22 cellular contexts compared by ENCODE assay signal in the genomic region with DNA sequence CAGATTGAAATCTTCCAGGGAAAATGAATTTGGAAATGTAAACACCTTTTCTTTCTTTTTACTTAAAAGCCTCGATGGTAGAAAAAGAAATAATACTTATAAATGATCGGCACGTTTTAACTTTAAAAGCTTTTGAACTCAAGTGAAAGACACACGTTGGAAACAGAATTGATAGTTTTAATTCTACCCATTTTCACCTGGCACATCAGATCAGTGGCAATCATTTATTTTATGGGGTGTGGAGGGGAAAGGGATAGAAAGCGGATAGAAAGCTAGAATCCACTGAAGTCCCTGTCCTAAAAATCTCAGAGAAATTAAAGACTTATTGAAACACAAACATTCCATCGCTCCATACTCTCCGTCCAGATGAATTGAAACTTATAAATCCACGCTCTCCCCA. TPM values are rescaled to one million over a fixed set of nuclear protein-coding genes. Genes with fewer than 3 reads are reported as not detected.
A peak's percentile ranks its signal among the peaks of the same experiment; 100 is the strongest.
DNase-seq lines count a peak whose midpoint lies in the region; ATAC-seq, FAIRE-seq and TF ChIP-seq lines count a peak whose summit lies in the region.
"Had no signal": no experiment of that assay in that cellular context is flagged by ENCODE, and none has a peak within 500 bp of the region (broad histone marks: within the 10 kb centered on the region; RNA-seq: fewer than 3 reads in every experiment).

No MANE protein-coding gene starts in this region.

- H3K79me2 ChIP-seq in GM23338 (replicated peaks; ENCODE audit: insufficient read depth) (no peaks in the 10 kb centered on the region), PC-9 (ENCODE audit: low read depth) (peaks cover 4% of the 10 kb centered on the region)

- H3K27me3 ChIP-seq in GM23338 (ENCODE audit: insufficient read depth) (peaks cover 95% of the 10 kb centered on the region), adrenal gland (no peaks in the 10 kb centered on the region), rectal smooth muscle tissue (ENCODE audit: control insufficient read depth, insufficient read depth, low read length) (peaks cover 18% of the 10 kb centered on the region), PC-9 (ENCODE audit: insufficient read depth, low read depth) (no peaks in the 10 kb centered on the region), lower lobe of right lung (ENCODE audit: low read depth) (peaks cover 86% of the 10 kb centered on the region)

- no peak overlapping the region for H3K27ac ChIP-seq in GM23338 (ENCODE audit: low read depth)
- peak overlapping the region; percentile 85 to 98 (median 98) for H3K27ac ChIP-seq in adrenal gland
- peak overlapping the region; percentile 99 for H3K27ac ChIP-seq in rectal smooth muscle tissue (ENCODE audit: low read depth, low read length)
- no peak overlapping the region for H3K27ac ChIP-seq in PC-9
- H3K27ac ChIP-seq in lower lobe of right lung: no peak overlapping the region
- H3K27ac ChIP-seq: BLaER1 treated with 17β-estradiol and CSF1 and Interleukin-3, amounts not matched to agents 10 nM and 100 nM; neutrophil; upper lobe of right lung had no signal

- CTCF ChIA-PET in PC-9 (lab: Charles Lee): no interaction called here

- DNase-seq in GM23338 (ENCODE audit: low spot score) (no peak), adrenal gland (no peak), PC-9 (no peak), lower lobe of right lung (no peak)
- DNase-seq in activated naive CD4-positive, alpha-beta T cell (lab: John Stamatoyannopoulos, UW): no peak
- DNase-seq in stimulated activated CD4-positive, alpha-beta T cell treated with anti-CD3 and anti-CD28 coated beads, Interleukin-4, amount 100 ng/mL, for 4 hours: no peak
- DNase-seq: ACHN; activated CD4-positive, alpha-beta memory T cell treated with anti-CD3 and anti-CD28 coated beads, Interleukin-2, amount 10 ng/mL, durations not matched to agents 7 days and 5 days; activated T-cell treated with anti-CD3 and anti-CD28 coated beads, Interleukin-2, amount 50 U/mL, for 1 hour; aorta; effector memory CD8-positive, alpha-beta T cell; KG1; left cardiac atrium; NCI-H1694; stimulated activated CD4-positive, alpha-beta T cell treated with anti-CD3 and anti-CD28 coated beads, Interleukin-2, amount 100 ng/mL, for 48 hours; stimulated activated naive CD8-positive, alpha-beta T cell treated with anti-CD3 and anti-CD28 coated beads, Interleukin-15, Interleukin-2, amounts not matched to agents 100 U/mL and 50 U/mL, for 24 hours; T-helper 9 cell; upper lobe of right lung had no signal

- H3K36me3 ChIP-seq in GM23338 (ENCODE audit: insufficient read depth) (no peaks in the 10 kb centered on the region), adrenal gland (replicated peaks in 1 of 2) (no peaks in the 10 kb centered on the region), rectal smooth muscle tissue (ENCODE audit: control insufficient read depth, insufficient read depth, low read length) (no peaks in the 10 kb centered on the region), PC-9 (ENCODE audit: low read depth) (no peaks in the 10 kb centered on the region), lower lobe of right lung (no peaks in the 10 kb centered on the region)
- H3K36me3 ChIP-seq: BLaER1 treated with 17β-estradiol and CSF1 and Interleukin-3, amounts not matched to agents 10 nM and 100 nM; neutrophil; upper lobe of right lung had no signal

- TF ChIP-seq POLR2A in adrenal gland (IDR thresholded peaks at IDR 0.05): no peak

- H3K4me2 ChIP-seq in GM23338 (peak overlapping the region; percentile 86; the same call in 1 of the 2 replicates), PC-9 (no peak overlapping the region)
- H3K4me2 ChIP-seq: BLaER1 treated with 17β-estradiol and CSF1 and Interleukin-3, amounts not matched to agents 10 nM and 100 nM had no signal

- H4K20me1 ChIP-seq in GM23338 (replicated peaks; ENCODE audit: insufficient read depth): no peaks in the 10 kb centered on the region; the same call in 1 of the 2 replicates
- no peaks in the 10 kb centered on the region for H4K20me1 ChIP-seq in PC-9 (ENCODE audit: insufficient read depth)
- H4K20me1 ChIP-seq: BLaER1 treated with 17β-estradiol and CSF1 and Interleukin-3, amounts not matched to agents 10 nM and 100 nM had no signal

- H3K4me1 ChIP-seq in GM23338 (ENCODE audit: insufficient read depth) (peaks cover 78% of the 10 kb centered on the region), adrenal gland (replicated peaks in 1 of 2) (peaks cover 4 to 26% of the 10 kb centered on the region in 2 donors), rectal smooth muscle tissue (ENCODE audit: control insufficient read depth, insufficient read depth, low read length) (peaks cover 16% of the 10 kb centered on the region), PC-9 (replicated peaks; ENCODE audit: insufficient read depth) (no peaks in the 10 kb centered on the region), lower lobe of right lung (peaks cover 14% of the 10 kb centered on the region)
- H3K4me1 ChIP-seq: BLaER1 treated with 17β-estradiol and CSF1 and Interleukin-3, amounts not matched to agents 10 nM and 100 nM; upper lobe of right lung had no signal

- peak; percentile 93 for FAIRE-seq in islet of Langerhans (lab: Jason Lieb, UNC)

- H3K9me3 Mint-ChIP-seq in GM23338: no peaks in the 10 kb centered on the region; the same call in 2 of the 3 replicates
- H3K9me3 Mint-ChIP-seq: activated CD4-positive, alpha-beta memory T cell treated with anti-CD3 and anti-CD28 coated beads, Interleukin-2, amount 10 ng/mL, durations not matched to agents 7 days and 5 days had no signal

- intact Hi-C loops in adrenal gland (cut with DNase I): loop anchor here in 1 of 2 donors (10.0 kb wide), 1 partner anchor 224 kb away; no protein-coding TSS in a partner anchor
- intact Hi-C loops in PC-9 (cut with micrococcal nuclease; ENCODE audit: unreplicated experiment): loop anchor here (10.0 kb wide), 1 partner anchor 734 kb away; no protein-coding TSS in a partner anchor
- intact Hi-C loops in lower lobe of right lung (cut with DNase I): loop anchor here (10.0 kb wide), 1 partner anchor 224 kb away; no protein-coding TSS in a partner anchor

- H3K27ac Mint-ChIP-seq in GM23338: no peak overlapping the region
- H3K27ac Mint-ChIP-seq: activated CD4-positive, alpha-beta memory T cell treated with anti-CD3 and anti-CD28 coated beads, Interleukin-2, amount 10 ng/mL, durations not matched to agents 7 days and 5 days; effector memory CD8-positive, alpha-beta T cell had no signal

- no TSS peak for BruUV-seq in PC-9 (replicated peaks; lab: Mats Ljungman, UMichigan)

- no peak overlapping the region for H3K9ac ChIP-seq in rectal smooth muscle tissue (ENCODE audit: low read length)
- H3K9ac ChIP-seq: BLaER1 treated with 17β-estradiol and CSF1 and Interleukin-3, amounts not matched to agents 10 nM and 100 nM had no signal

- WGBS in adrenal gland, 4 donors: 45 to 57% (median 49%) methylated on average over 8 of the region's 8 CpGs

- H3F3A ChIP-seq in GM23338 (replicated peaks; ENCODE audit: low read depth) (peaks cover 18% of the 10 kb centered on the region), PC-9 (ENCODE audit: insufficient read depth, low read depth) (no peaks in the 10 kb centered on the region)

- TF ChIP-seq CTCF in GM23338 (conservative IDR thresholded peaks at IDR 0.05; ENCODE audit: low read depth in 2 of 2) (no peak), adrenal gland (IDR thresholded peaks at IDR 0.05) (no peak), PC-9 (conservative IDR thresholded peaks at IDR 0.05) (no peak), lower lobe of right lung (IDR thresholded peaks at IDR 0.05) (no peak)

- no peak overlapping the region for H3K4me3 Mint-ChIP-seq in GM23338
- H3K4me3 Mint-ChIP-seq: activated CD4-positive, alpha-beta memory T cell treated with anti-CD3 and anti-CD28 coated beads, Interleukin-2, amount 10 ng/mL, durations not matched to agents 7 days and 5 days; effector memory CD8-positive, alpha-beta T cell had no signal

- 0 out of 2 replicates have a peak overlapping the region, but pooled peaks have one; percentile 15 for H3K4me3 ChIP-seq in GM23338
- H3K4me3 ChIP-seq in adrenal gland: peak overlapping the region in 1 of 4 donors; percentile 73
- no peak overlapping the region for H3K4me3 ChIP-seq in rectal smooth muscle tissue (ENCODE audit: low read length)
- H3K4me3 ChIP-seq in PC-9: no peak overlapping the region
- no peak overlapping the region for H3K4me3 ChIP-seq in lower lobe of right lung
- H3K4me3 ChIP-seq: BLaER1 treated with 17β-estradiol and CSF1 and Interleukin-3, amounts not matched to agents 10 nM and 100 nM; upper lobe of right lung had no signal

- no peak overlapping the region for H2AFZ ChIP-seq in GM23338
- no peak overlapping the region for H2AFZ ChIP-seq in PC-9

- peaks cover 98% of the 10 kb centered on the region for H3K27me3 Mint-ChIP-seq in GM23338 (ENCODE audit: insufficient read depth, low read depth, poor library complexity)

- ATAC-seq in GM23338 (no peak), lower lobe of right lung (no peak)
- ATAC-seq: effector memory CD8-positive, alpha-beta T cell; left cardiac atrium; stimulated activated naive CD8-positive, alpha-beta T cell treated with anti-CD3 and anti-CD28 coated beads, Interleukin-15, Interleukin-2, amounts not matched to agents 100 U/mL and 50 U/mL, for 24 hours; upper lobe of right lung had no signal

- H3K9me2 ChIP-seq in GM23338 (ENCODE audit: insufficient read depth) (no peaks in the 10 kb centered on the region), PC-9 (ENCODE audit: insufficient read depth) (no peaks in the 10 kb centered on the region)

- H3K36me3 Mint-ChIP-seq in GM23338 (ENCODE audit: low read depth): no peaks in the 10 kb centered on the region

- POLR2A ChIA-PET in PC-9 (lab: Charles Lee; ENCODE audit: unreplicated experiment): no interaction called here

- H3K9me3 ChIP-seq in adrenal gland (replicated peaks in 1 of 3) (no peaks in the 10 kb centered on the region), PC-9 (ENCODE audit: insufficient read depth, low read depth) (no peaks in the 10 kb centered on the region), lower lobe of right lung (no peaks in the 10 kb centered on the region)
- H3K9me3 ChIP-seq: neutrophil, upper lobe of right lung had no signal

- H3K4me1 Mint-ChIP-seq in GM23338: peaks cover 82% of the 10 kb centered on the region

TF ChIP-seq in GM23338, 12 proteins besides CTCF, POLR2A, EP300 and RAD21 (continues in another document):
- TF ChIP-seq, protein P1, sequence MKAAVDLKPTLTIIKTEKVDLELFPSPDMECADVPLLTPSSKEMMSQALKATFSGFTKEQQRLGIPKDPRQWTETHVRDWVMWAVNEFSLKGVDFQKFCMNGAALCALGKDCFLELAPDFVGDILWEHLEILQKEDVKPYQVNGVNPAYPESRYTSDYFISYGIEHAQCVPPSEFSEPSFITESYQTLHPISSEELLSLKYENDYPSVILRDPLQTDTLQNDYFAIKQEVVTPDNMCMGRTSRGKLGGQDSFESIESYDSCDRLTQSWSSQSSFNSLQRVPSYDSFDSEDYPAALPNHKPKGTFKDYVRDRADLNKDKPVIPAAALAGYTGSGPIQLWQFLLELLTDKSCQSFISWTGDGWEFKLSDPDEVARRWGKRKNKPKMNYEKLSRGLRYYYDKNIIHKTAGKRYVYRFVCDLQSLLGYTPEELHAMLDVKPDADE (IDR thresholded peaks at IDR 0.05): no peak

RNA-seq across cellular contexts. Expression of a gene that starts 8.4 kb away (rescaled TPM):
- not detected in 2 replicates for total RNA-seq in GM23338 (2014; rRNA removed; shearing (Covaris generic))
- polyA plus RNA-seq in GM23338 (2016; fragmentation: Nextera tagmentation; extraction: Ambion mirVana) (0.16 and 0.27 TPM in 2 replicates), adrenal gland (10 to 100 TPM; 36.2 to 75.3 (median 38.4) TPM)
- total RNA-seq in adrenal gland (100 to 1,000 TPM in 3 of 8 donors, 10 to 100 TPM in 5; 45.0 to 139 (median 76.1) TPM), PC-9 (2021) (25.0 and 29.1 TPM in 2 replicates), lower lobe of right lung (20.7 TPM)
- total RNA-seq: activated CD4-positive, alpha-beta memory T cell treated with anti-CD3 and anti-CD28 coated beads, Interleukin-2, amount 10 ng/mL, durations not matched to agents 7 days and 5 days had no signal

Comparison
In these comparisons a context has a peak if more than half of its experiments do, and no peak if none do; other contexts are left out.
1. H3K27ac ChIP-seq: peak in adrenal gland (5 of 5) and rectal smooth muscle tissue (single experiment); none in GM23338 (single experiment), PC-9 (single experiment) and lower lobe of right lung (single experiment).
2. RNA of a gene that starts 8.4 kb away (total RNA-seq): 45.0 to 139 TPM in adrenal gland, 25.0 to 29.1 TPM in PC-9 and 20.7 TPM in lower lobe of right lung (single experiment); not detected in GM23338; every median in the first group is over 10 times any median in the second.